Comparison of ENCODE assay signal across 8 cellular contexts in genomic region chr5:57172466-57172961, GRCh38. TPM values are rescaled to one million over a fixed set of nuclear protein-coding genes. Genes with fewer than 3 reads are reported as not detected.
DNase-seq lines count a peak whose midpoint lies in the region; ATAC-seq and TF ChIP-seq lines count a peak whose summit lies in the region.

No MANE protein-coding gene starts in this region.

- H3K27ac ChIP-seq in caudate nucleus (ENCODE audit: low read depth, low read length) = peak overlapping the region; percentile 100

- H3K27me3 Mint-ChIP-seq in type B pancreatic cell = peaks cover 3% of the 10 kb centered on the region

- H3K9me3 Mint-ChIP-seq in type B pancreatic cell = no peaks in the 10 kb centered on the region

- no peak for ATAC-seq in GM18867 (IDR thresholded peaks at IDR 0.05; ENCODE audit: unreplicated experiment)

- H3K4me1 Mint-ChIP-seq in type B pancreatic cell (ENCODE audit: unreplicated experiment) = peaks cover 16% of the 10 kb centered on the region

- peaks cover 16% of the 10 kb centered on the region for H3K36me3 Mint-ChIP-seq in type B pancreatic cell

- TF ChIP-seq CTCF in type B pancreatic cell (conservative IDR thresholded peaks at IDR 0.05) = no peak

- peak overlapping the region; percentile 100 for H3K27ac Mint-ChIP-seq in type B pancreatic cell

- H3K4me3 Mint-ChIP-seq in type B pancreatic cell = peak overlapping the region; percentile 100

- DNase-seq in activated gamma-delta T cell treated with Interleukin-2 at 50 U/mL for 16 hours = peak; percentile 8
- no peak for DNase-seq in activated gamma-delta T cell (lab: John Stamatoyannopoulos, UW)
- peak; percentile 56 for DNase-seq in RKO (ENCODE audit: low spot score)
- DNase-seq in caudate nucleus (lab: John Stamatoyannopoulos, UW) = peak in 4 of 61 donors; percentile 14 to 37 (median 30)
- DNase-seq in lung microvascular endothelial cell (ENCODE audit: low read depth in 2 of 2) = peak; percentile 30 to 33
- DNase-seq in type B pancreatic cell (ENCODE audit: extremely low spot score, unreplicated experiment) = no peak
- no peak for DNase-seq in NCI-H2107 (lab: John Stamatoyannopoulos, UW)

RNA-seq across cellular contexts. Expression of gene GPBP1, which starts 1.3 kb away (rescaled TPM):
- total RNA-seq in lung microvascular endothelial cell (35.5 and 50.4 TPM in 2 replicates), type B pancreatic cell (ENCODE audit: low replicate concordance) (82.4 and 102 TPM in 2 replicates)

Comparison
In these comparisons a context has a peak if more than half of its experiments do, and no peak if none do; other contexts are left out.
1. DNase-seq: peak in activated gamma-delta T cell treated with Interleukin-2 at 50 U/mL for 16 hours (single experiment), RKO (single experiment) and lung microvascular endothelial cell (2 of 2); none in activated gamma-delta T cell (single experiment), type B pancreatic cell (single experiment) and NCI-H2107 (single experiment).